ENCODE assay signal across 9 cellular contexts in genomic region chr17:50206604-50207293, GRCh38.
DNase-seq lines count a peak whose midpoint lies in the region; ATAC-seq lines count a peak whose summit lies in the region.
"Had no signal": no experiment of that assay in that cellular context is flagged by ENCODE, and none has a peak within 500 bp of the region (broad histone marks: within the 10 kb centered on the region; RNA-seq: fewer than 3 reads in every experiment).

No MANE protein-coding gene starts in this region.

- peaks cover 61% of the 10 kb centered on the region for H3K4me1 ChIP-seq in rectal smooth muscle tissue (ENCODE audit: control insufficient read depth, insufficient read depth, low read length)

- DNase-seq in EL: peak; percentile 79
- peak; percentile 49 for DNase-seq in NCI-H2171 treated with DMSO at 0.1 percent for 48 hours (lab: John Stamatoyannopoulos, UW)
- DNase-seq in fibroblast of gingiva (ENCODE audit: low read depth): peak; percentile 64
- no peak for DNase-seq in germinal center (ENCODE audit: low spot score)
- DNase-seq in T-helper 9 cell: no peak
- DNase-seq: NCI-H1092 had no signal

- H3K27ac ChIP-seq in rectal smooth muscle tissue (ENCODE audit: low read depth, low read length): peak overlapping the region; percentile 98

- H3K9ac ChIP-seq in rectal smooth muscle tissue (ENCODE audit: low read length): no peak overlapping the region

- H3K36me3 ChIP-seq in rectal smooth muscle tissue (ENCODE audit: control insufficient read depth, insufficient read depth, low read length): no peaks in the 10 kb centered on the region

- H3K27me3 ChIP-seq in rectal smooth muscle tissue (ENCODE audit: control insufficient read depth, insufficient read depth, low read length): peaks cover 3% of the 10 kb centered on the region

- no peak for ATAC-seq in GM19395 (IDR thresholded peaks at IDR 0.05; ENCODE audit: unreplicated experiment)
- ATAC-seq in HG02798 (IDR thresholded peaks at IDR 0.05; ENCODE audit: poor library complexity, unreplicated experiment): no peak

- H3K4me3 ChIP-seq in rectal smooth muscle tissue (ENCODE audit: low read length): no peak overlapping the region

Comparison
In these comparisons a context has a peak if more than half of its experiments do, and no peak if none do; other contexts are left out.
1. DNase-seq: peak in EL (single experiment), NCI-H2171 treated with DMSO at 0.1 percent for 48 hours (single experiment) and fibroblast of gingiva (single experiment); none in germinal center (single experiment) and T-helper 9 cell (single experiment).